12 cellular contexts compared by ENCODE assay signal in genomic region chr17:977163-977562, GRCh38. TPM values are rescaled to one million over a fixed set of nuclear protein-coding genes. Genes with fewer than 3 reads are reported as not detected.
A peak's percentile ranks its signal among the peaks of the same experiment; 100 is the strongest.
DNase-seq lines count a peak whose midpoint lies in the region; TF ChIP-seq lines count a peak whose summit lies in the region.
"Had no signal": no experiment of that assay in that cellular context is flagged by ENCODE, and none has a peak within 500 bp of the region (broad histone marks: within the 10 kb centered on the region; RNA-seq: fewer than 3 reads in every experiment).

No MANE protein-coding gene starts in this region.

- DNase-seq in adipocyte (ENCODE audit: low read depth) (peak; percentile 66), glutamatergic neuron (no peak), retinal pigment epithelial cell (ENCODE audit: low read depth) (no peak), occipital lobe (lab: John Stamatoyannopoulos, UW) (no peak), GF-D8 (lab: John Stamatoyannopoulos, UW) (no peak), NCI-H146 (lab: John Stamatoyannopoulos, UW) (no peak)
- no peak for DNase-seq in activated effector memory CD4-positive, alpha-beta T cell treated with anti-CD3 and anti-CD28 coated beads, Interleukin-2, amount 50 U/mL, for 16 hours
- DNase-seq: dorsolateral prefrontal cortex, NCI-H1436 treated with DMSO at 0.1 percent for 48 hours had no signal

- H3K27me3 ChIP-seq in adipocyte (replicated peaks; ENCODE audit: control insufficient read depth, insufficient read depth, low read length): no peaks in the 10 kb centered on the region

- peaks cover 14% of the 10 kb centered on the region for H3K9me3 Mint-ChIP-seq in glutamatergic neuron (ENCODE audit: unreplicated experiment)
- H3K9me3 Mint-ChIP-seq: activated naive CD4-positive, alpha-beta T cell treated with anti-CD3 and anti-CD28 coated beads, Interleukin-2, amount 50 U/mL, for 72 hours; T-helper 2 cell treated with Interferon-gamma antibody and Interleukin-4, amounts not matched to agents 5 μg/mL and 100 μg/mL, for 36 hours had no signal

- no peaks in the 10 kb centered on the region for H3K36me3 Mint-ChIP-seq in glutamatergic neuron (ENCODE audit: unreplicated experiment)
- H3K36me3 Mint-ChIP-seq: activated naive CD4-positive, alpha-beta T cell treated with anti-CD3 and anti-CD28 coated beads, Interleukin-2, amount 50 U/mL, for 72 hours had no signal

- H3K4me3 Mint-ChIP-seq in glutamatergic neuron (ENCODE audit: unreplicated experiment): peak overlapping the region; percentile 94

- peaks cover 4% of the 10 kb centered on the region for H3K27me3 Mint-ChIP-seq in glutamatergic neuron (ENCODE audit: unreplicated experiment)

- H3K27ac Mint-ChIP-seq in glutamatergic neuron (ENCODE audit: unreplicated experiment): peak overlapping the region; percentile 43
- H3K27ac Mint-ChIP-seq: activated naive CD4-positive, alpha-beta T cell treated with anti-CD3 and anti-CD28 coated beads, Interleukin-2, amount 50 U/mL, for 72 hours; T-helper 2 cell treated with Interferon-gamma antibody and Interleukin-4, amounts not matched to agents 5 μg/mL and 100 μg/mL, for 36 hours had no signal

- peak overlapping the region; percentile 93; the same call in 1 of the 2 replicates for H3K9ac ChIP-seq in ES-I3 (ENCODE audit: low read depth, low read length)
- H3K9ac ChIP-seq in adipocyte (ENCODE audit: low read length): no peak overlapping the region

- H3K4me3 ChIP-seq in adipocyte (ENCODE audit: low read length) (peak overlapping the region; percentile 76), retinal pigment epithelial cell (ENCODE audit: low read length) (peak overlapping the region; percentile 87)

- TF ChIP-seq CTCF in glutamatergic neuron (IDR thresholded peaks at IDR 0.05; ENCODE audit: partially characterized antibody, unreplicated experiment) (no peak), retinal pigment epithelial cell (conservative IDR thresholded peaks at IDR 0.05; ENCODE audit: low read depth, low read length) (no peak)

- H3K36me3 ChIP-seq in ES-I3 (ENCODE audit: insufficient read depth, low read length) (no peaks in the 10 kb centered on the region), adipocyte (ENCODE audit: control insufficient read depth, insufficient read depth, low read length, severe bottlenecking) (no peaks in the 10 kb centered on the region)

- H3K4me1 ChIP-seq in ES-I3 (ENCODE audit: insufficient read depth, low read length) (peaks cover 28% of the 10 kb centered on the region), adipocyte (ENCODE audit: control insufficient read depth, insufficient read depth, low read length) (peaks cover 25% of the 10 kb centered on the region)

- H3K9me3 ChIP-seq in ES-I3 (ENCODE audit: control insufficient read depth, insufficient read depth, low read length) (no peaks in the 10 kb centered on the region), adipocyte (ENCODE audit: control insufficient read depth, low read length) (no peaks in the 10 kb centered on the region)

- H3K4me1 Mint-ChIP-seq in glutamatergic neuron (ENCODE audit: low read depth, unreplicated experiment): peaks cover 35% of the 10 kb centered on the region

RNA-seq across cellular contexts. Expression of gene NXN, which starts 2.4 kb away (rescaled TPM):
- total RNA-seq in glutamatergic neuron (ENCODE audit: unreplicated experiment) (177 TPM), occipital lobe (16.7 TPM)

RNA-seq across cellular contexts. Expression of gene TIMM22, which starts 19.8 kb away (rescaled TPM):
- total RNA-seq in glutamatergic neuron (ENCODE audit: unreplicated experiment): 22.0 TPM
- 12.0 TPM for total RNA-seq in occipital lobe

Comparison
In these comparisons a context has a peak if more than half of its experiments do, and no peak if none do; other contexts are left out.
1. RNA of gene NXN, which starts 2.4 kb away (total RNA-seq): 177 TPM in glutamatergic neuron (single experiment); 16.7 TPM in occipital lobe (single experiment); every median in the first group is over 10 times any median in the second.